In the genomic region with DNA sequence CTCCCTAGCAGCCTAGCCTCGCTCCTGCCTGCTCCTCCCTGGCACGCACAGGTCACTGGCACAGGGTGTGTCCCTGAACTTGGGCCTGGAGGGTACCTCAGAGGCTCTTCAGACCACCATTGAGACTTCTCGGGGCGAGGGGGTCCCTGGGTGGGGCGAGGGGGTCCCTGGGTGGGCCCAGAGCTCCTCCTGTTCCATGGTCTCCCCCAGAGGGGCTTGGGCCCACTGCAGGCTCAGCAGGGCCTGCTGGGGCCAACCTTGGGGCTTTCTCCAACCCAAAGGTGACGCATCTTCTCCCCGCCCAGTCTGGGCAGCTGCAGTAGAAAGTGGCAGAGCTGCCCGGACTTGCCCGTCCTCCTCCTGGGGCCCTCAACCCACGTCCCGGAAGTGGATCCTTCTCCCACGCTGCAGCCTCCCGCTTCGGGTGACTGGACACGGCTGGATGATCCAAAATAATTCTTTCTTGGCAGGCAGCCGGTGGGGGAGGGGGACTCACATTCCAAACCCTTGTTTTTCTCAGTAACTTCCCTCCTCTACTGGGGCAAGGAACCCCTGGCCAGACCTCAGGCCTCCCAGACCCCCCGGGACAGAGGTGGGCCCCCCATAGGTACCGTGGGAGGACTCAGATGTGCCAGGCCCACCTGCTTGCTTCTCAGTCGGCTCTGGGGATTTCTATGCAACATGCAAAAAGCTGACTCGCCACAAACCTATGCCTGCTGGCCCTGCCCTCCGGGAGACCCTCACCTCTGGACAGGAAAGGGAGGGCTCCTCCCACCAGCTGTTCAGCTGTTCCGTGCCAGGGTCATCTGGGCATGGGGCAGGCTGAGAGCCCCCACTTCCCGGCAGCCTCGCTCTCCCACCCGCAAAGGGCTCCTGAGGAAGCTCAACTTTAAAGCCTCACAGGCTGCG, we compare ENCODE assay signal across 8 cellular contexts. TPM values are rescaled to one million over a fixed set of nuclear protein-coding genes. Genes with fewer than 3 reads are reported as not detected.
DNase-seq lines count a peak whose midpoint lies in the region; ATAC-seq and TF ChIP-seq lines count a peak whose summit lies in the region.

No MANE protein-coding gene starts in this region.

- peaks cover 34 to 74% (median 51%) of the 10 kb centered on the region in 11 experiments for H4K20me1 ChIP-seq in BLaER1 treated with 17β-estradiol and CSF1 and Interleukin-3, amounts not matched to agents 10 nM and 100 nM
- H4K20me1 ChIP-seq in osteoblast (ENCODE audit: insufficient read depth, low read length), result peaks cover 45% of the 10 kb centered on the region

- peak overlapping the region; percentile 96 to 100 (median 99) for H3K4me2 ChIP-seq in BLaER1 treated with 17β-estradiol and CSF1 and Interleukin-3, amounts not matched to agents 10 nM and 100 nM
- H3K4me2 ChIP-seq in osteoblast (ENCODE audit: insufficient read depth, low read length), result peak overlapping the region; percentile 91

- H3K27me3 Mint-ChIP-seq in activated naive CD8-positive, alpha-beta T cell treated with anti-CD3 and anti-CD28 coated beads, Interleukin-2, amount 10 ng/mL, durations not matched to agents 7 days and 5 days, result peaks cover 10% of the 10 kb centered on the region

- peaks cover 61% of the 10 kb centered on the region for H3K79me2 ChIP-seq in osteoblast (ENCODE audit: insufficient read depth, low read length)

- H3K4me3 ChIP-seq in BLaER1 treated with 17β-estradiol and CSF1 and Interleukin-3, amounts not matched to agents 10 nM and 100 nM, result peak overlapping the region; percentile 80 to 100 (median 97)
- H3K4me3 ChIP-seq in osteoblast (ENCODE audit: insufficient read depth, low read length), result peak overlapping the region; percentile 87

- peaks cover 0 to 1% (median 0%) of the 10 kb centered on the region in 11 experiments; a peak in 2 of 22 replicates for H3K27me3 ChIP-seq in BLaER1 treated with 17β-estradiol and CSF1 and Interleukin-3, amounts not matched to agents 10 nM and 100 nM
- H3K27me3 ChIP-seq in osteoblast (ENCODE audit: insufficient read depth, low read length), result no peaks in the 10 kb centered on the region

- H3K4me1 ChIP-seq in BLaER1 treated with 17β-estradiol and CSF1 and Interleukin-3, amounts not matched to agents 10 nM and 100 nM, result peaks cover 73 to 85% (median 83%) of the 10 kb centered on the region in 10 experiments
- peaks cover 70% of the 10 kb centered on the region for H3K4me1 ChIP-seq in osteoblast (ENCODE audit: insufficient read depth, low read length)

- H3K36me3 Mint-ChIP-seq in activated naive CD8-positive, alpha-beta T cell treated with anti-CD3 and anti-CD28 coated beads, Interleukin-2, amount 10 ng/mL, durations not matched to agents 7 days and 5 days, result peaks cover 1% of the 10 kb centered on the region

- ATAC-seq in activated naive CD8-positive, alpha-beta T cell treated with anti-CD3 and anti-CD28 coated beads, Interleukin-2, amount 10 ng/mL, durations not matched to agents 7 days and 5 days (ENCODE audit: low read depth), result no peak
- ATAC-seq in HG03159 (IDR thresholded peaks at IDR 0.05; ENCODE audit: unreplicated experiment) (no peak), GM21723 (IDR thresholded peaks at IDR 0.05; ENCODE audit: unreplicated experiment) (no peak)

- DNase-seq in NCI-H2196 (lab: John Stamatoyannopoulos, UW; ENCODE audit: unreplicated experiment), result peak; percentile 79
- DNase-seq in activated naive CD8-positive, alpha-beta T cell treated with anti-CD3 and anti-CD28 coated beads, Interleukin-2, amount 10 ng/mL, durations not matched to agents 7 days and 5 days, result no peak
- peak; percentile 98 for DNase-seq in glomerular visceral epithelial cell (ENCODE audit: extremely low spot score)
- DNase-seq in osteoblast (ENCODE audit: insufficient read length, low spot score, missing footprints), result peak; percentile 100

- no peaks in the 10 kb centered on the region for H3K9me3 Mint-ChIP-seq in activated naive CD8-positive, alpha-beta T cell treated with anti-CD3 and anti-CD28 coated beads, Interleukin-2, amount 10 ng/mL, durations not matched to agents 7 days and 5 days

- peak; percentile 38 for TF ChIP-seq POLR2A in GM19099 (IDR thresholded peaks at IDR 0.05; ENCODE audit: extremely low read depth, insufficient read length, low read depth)

- H2AFZ ChIP-seq in osteoblast (ENCODE audit: low read length), result no peak overlapping the region

- H3K27ac Mint-ChIP-seq in activated naive CD8-positive, alpha-beta T cell treated with anti-CD3 and anti-CD28 coated beads, Interleukin-2, amount 10 ng/mL, durations not matched to agents 7 days and 5 days, result no peak overlapping the region

- H3K36me3 ChIP-seq in BLaER1 treated with 17β-estradiol and CSF1 and Interleukin-3, amounts not matched to agents 10 nM and 100 nM, result peaks cover 0 to 11% (median 0%) of the 10 kb centered on the region in 11 experiments; a peak in 2 of 22 replicates
- H3K36me3 ChIP-seq in osteoblast (ENCODE audit: insufficient read depth, low read length), result no peaks in the 10 kb centered on the region

- H3K4me1 Mint-ChIP-seq in activated naive CD8-positive, alpha-beta T cell treated with anti-CD3 and anti-CD28 coated beads, Interleukin-2, amount 10 ng/mL, durations not matched to agents 7 days and 5 days, result peaks cover 10% of the 10 kb centered on the region

- H3K9me3 ChIP-seq in BLaER1 treated with 17β-estradiol and CSF1 and Interleukin-3, amounts not matched to agents 10 nM and 100 nM (replicated peaks in 1 of 11), result no peaks in the 10 kb centered on the region
- no peaks in the 10 kb centered on the region for H3K9me3 ChIP-seq in osteoblast (ENCODE audit: low read depth, low read length)

- H3K4me3 Mint-ChIP-seq in activated naive CD8-positive, alpha-beta T cell treated with anti-CD3 and anti-CD28 coated beads, Interleukin-2, amount 10 ng/mL, durations not matched to agents 7 days and 5 days, result peak overlapping the region; percentile 79

- peak overlapping the region; percentile 92 to 98 (median 96) for H3K9ac ChIP-seq in BLaER1 treated with 17β-estradiol and CSF1 and Interleukin-3, amounts not matched to agents 10 nM and 100 nM

- H3K27ac ChIP-seq in BLaER1 treated with 17β-estradiol and CSF1 and Interleukin-3, amounts not matched to agents 10 nM and 100 nM, result peak overlapping the region; percentile 89 to 98 (median 93)
- peak overlapping the region; percentile 96 for H3K27ac ChIP-seq in osteoblast (ENCODE audit: low read depth, low read length)

- TF ChIP-seq CTCF in osteoblast (IDR thresholded peaks at IDR 0.05; ENCODE audit: extremely low read depth, low read depth, low read length), result no peak

- POLR2A ChIA-PET in activated naive CD8-positive, alpha-beta T cell treated with anti-CD3 and anti-CD28 coated beads, Interleukin-2, amount 10 ng/mL, durations not matched to agents 7 days and 5 days (lab: Charles Lee), result interaction anchor here (0.6 to 6.0 kb wide), 3 partner anchors 9 to 27 kb away, joined by 4 to 51 read pairs (median 5); no protein-coding TSS in a partner anchor

RNA-seq across cellular contexts. Expression of a gene that starts 1.5 kb away (rescaled TPM):
- 10 to 100 TPM; 43.0 to 45.8 TPM for total RNA-seq in activated naive CD8-positive, alpha-beta T cell treated with anti-CD3 and anti-CD28 coated beads, Interleukin-2, amount 10 ng/mL, durations not matched to agents 7 days and 5 days
- 166 and 209 TPM in 2 replicates for total RNA-seq in osteoblast

RNA-seq across cellular contexts. Expression of a gene that starts 20.9 kb away (rescaled TPM):
- total RNA-seq in activated naive CD8-positive, alpha-beta T cell treated with anti-CD3 and anti-CD28 coated beads, Interleukin-2, amount 10 ng/mL, durations not matched to agents 7 days and 5 days, result 1 to 10 TPM; 8.8 to 9.5 TPM
- total RNA-seq in osteoblast, result 5.9 and 6.5 TPM in 2 replicates

RNA-seq across cellular contexts. Expression of a gene that starts 35.7 kb away (rescaled TPM):
- 1 to 10 TPM; 7.9 to 8.5 TPM for total RNA-seq in activated naive CD8-positive, alpha-beta T cell treated with anti-CD3 and anti-CD28 coated beads, Interleukin-2, amount 10 ng/mL, durations not matched to agents 7 days and 5 days
- 2.9 and 6.2 TPM in 2 replicates for total RNA-seq in osteoblast

RNA-seq across cellular contexts. Expression of a gene that starts 37.2 kb away (rescaled TPM):
- total RNA-seq in activated naive CD8-positive, alpha-beta T cell treated with anti-CD3 and anti-CD28 coated beads, Interleukin-2, amount 10 ng/mL, durations not matched to agents 7 days and 5 days, result 10 to 100 TPM; 81.6 to 86.8 TPM
- total RNA-seq in osteoblast, result 51.0 and 61.2 TPM in 2 replicates

RNA-seq across cellular contexts. Expression of a gene that starts 44.4 kb away (rescaled TPM):
- total RNA-seq in activated naive CD8-positive, alpha-beta T cell treated with anti-CD3 and anti-CD28 coated beads, Interleukin-2, amount 10 ng/mL, durations not matched to agents 7 days and 5 days, result 1 to 10 TPM; 3.1 to 3.6 TPM
- 24.8 and 34.0 TPM in 2 replicates for total RNA-seq in osteoblast
